ENCODE assay signal across 8 cellular contexts in genomic region chr11:61972796-61973602, GRCh38. TPM values are rescaled to one million over a fixed set of nuclear protein-coding genes. Genes with fewer than 3 reads are reported as not detected.
A peak's percentile ranks its signal among the peaks of the same experiment; 100 is the strongest.
DNase-seq lines count a peak whose midpoint lies in the region; ATAC-seq and TF ChIP-seq lines count a peak whose summit lies in the region.

No MANE protein-coding gene starts in this region.

- H3K9me3 ChIP-seq in heart left ventricle (no peaks in the 10 kb centered on the region), skeletal muscle tissue (ENCODE audit: control insufficient read depth in 3 of 3, low read length in 3 of 3) (no peaks in the 10 kb centered on the region)

- H3K36me3 ChIP-seq in H7 (replicated peaks; ENCODE audit: control insufficient read depth, insufficient read depth, low read length) (no peaks in the 10 kb centered on the region), heart left ventricle (no peaks in the 10 kb centered on the region), skeletal muscle tissue (ENCODE audit: control insufficient read depth in 3 of 3, insufficient read depth in 3 of 3, low read length in 3 of 3) (no peaks in the 10 kb centered on the region)

- DNase-seq in H7 = peak; percentile 20
- DNase-seq in WTC11 (ENCODE audit: low spot score) = no peak
- DNase-seq in heart left ventricle = no peak
- DNase-seq in 8988T = no peak
- DNase-seq in activated effector memory CD4-positive, alpha-beta T cell treated with Interleukin-2 at 50 U/mL for 16 hours = no peak

- no peaks in the 10 kb centered on the region for H3K27me3 ChIP-seq in H7 (ENCODE audit: control insufficient read depth, insufficient read depth, low read length)
- H3K27me3 ChIP-seq in heart left ventricle = no peaks in the 10 kb centered on the region
- H3K27me3 ChIP-seq in skeletal muscle tissue (ENCODE audit: control insufficient read depth in 3 of 3, insufficient read depth in 3 of 3, low read length in 3 of 3) = no peaks in the 10 kb centered on the region

- H3K4me3 Mint-ChIP-seq in WTC11 = no peak overlapping the region

- intact Hi-C loops in heart left ventricle (cut with DNase I) = loop anchor here in 3 of 10 donors (5.0 to 10.0 kb wide), 2 partner anchors 52 to 54 kb away; no protein-coding TSS in a partner anchor

- H3K4me1 ChIP-seq in heart left ventricle (peaks cover 25 to 85% (median 70%) of the 10 kb centered on the region in 12 donors), skeletal muscle tissue (ENCODE audit: control insufficient read depth in 3 of 3, insufficient read depth in 3 of 3, low read length in 3 of 3) (peaks cover 44 to 62% (median 51%) of the 10 kb centered on the region in 3 donors)

- no peak overlapping the region for H3K4me3 ChIP-seq in H7 (ENCODE audit: insufficient read depth, low read depth, low read length)
- no peak overlapping the region for H3K4me3 ChIP-seq in heart left ventricle
- H3K4me3 ChIP-seq in skeletal muscle tissue (ENCODE audit: low read length in 3 of 3) = no peak overlapping the region

- 62 to 71% (median 68%) methylated on average over 10 to 13 of the region's 13 CpGs for WGBS in heart left ventricle, 4 donors

- H3K27me3 Mint-ChIP-seq in WTC11 (ENCODE audit: low read depth) = peaks cover 2% of the 10 kb centered on the region; the same call in 1 of the 2 replicates

- no peak for TF ChIP-seq POLR2A in heart left ventricle (IDR thresholded peaks at IDR 0.05)

- CTCF ChIA-PET in WTC11 (lab: Charles Lee) = interaction anchor here (0.6 to 3.4 kb wide), 12 partner anchors 18 to 176 kb away, joined by 3 to 35 read pairs (median 5); no protein-coding TSS in a partner anchor

- no peaks in the 10 kb centered on the region for H3K36me3 Mint-ChIP-seq in WTC11

- POLR2A ChIA-PET in WTC11 (lab: Charles Lee) = interaction anchor here (0.8 kb wide), 1 partner anchor 24 kb away, joined by 3 read pairs; no protein-coding TSS in a partner anchor

- peaks cover 51% of the 10 kb centered on the region for H3K4me1 Mint-ChIP-seq in WTC11

- ATAC-seq in WTC11 = no peak
- ATAC-seq in heart left ventricle = peak in 2 of 4 donors; percentile 1
- no peak for ATAC-seq in HG02970 (IDR thresholded peaks at IDR 0.05; ENCODE audit: low FRiP score, unreplicated experiment)
- ATAC-seq in HG03175 (IDR thresholded peaks at IDR 0.05; ENCODE audit: unreplicated experiment) = no peak

- peak overlapping the region; percentile 94; the same call in 1 of the 2 replicates for H3K27ac Mint-ChIP-seq in WTC11

- no peaks in the 10 kb centered on the region for H3K9me3 Mint-ChIP-seq in WTC11

- TF ChIP-seq CTCF in WTC11 (IDR thresholded peaks at IDR 0.05) (no peak), heart left ventricle (IDR thresholded peaks at IDR 0.05) (no peak)

- peak overlapping the region; percentile 86 to 100 (median 96) for H3K27ac ChIP-seq in heart left ventricle
- H3K27ac ChIP-seq in skeletal muscle tissue (ENCODE audit: low read depth, low read length) = peak overlapping the region; percentile 87

- H3K9ac ChIP-seq in skeletal muscle tissue (ENCODE audit: low read depth in 1 of 3, low read length in 3 of 3) = peak overlapping the region in 2 of 3 donors; percentile 17 to 50

TF ChIP-seq in WTC11, 78 proteins besides CTCF, POLR2A, EP300 and RAD21:
- no peak for TF ChIP-seq GTF2I (CRISPR knock-in tag; conservative IDR thresholded peaks at IDR 0.05)
- no peak for TF ChIP-seq ERG (CRISPR knock-in tag; IDR thresholded peaks at IDR 0.05)
- TF ChIP-seq USF2 (CRISPR knock-in tag; IDR thresholded peaks at IDR 0.05) = no peak
- TF ChIP-seq ZNF425 (CRISPR knock-in tag; conservative IDR thresholded peaks at IDR 0.05) = no peak
- TF ChIP-seq SMAD4 (CRISPR knock-in tag; IDR thresholded peaks at IDR 0.05) = no peak
- peak; percentile 86 for TF ChIP-seq GABPB1 (CRISPR knock-in tag; IDR thresholded peaks at IDR 0.05)

RNA-seq across cellular contexts. Expression of gene FTH1, which starts 5.6 kb away (rescaled TPM):
- total RNA-seq in H7 (2014; rRNA removed; shearing (Covaris generic)) = 443 and 463 TPM in 2 replicates
- total RNA-seq in WTC11 (2021) = 1,108 to 1,272 TPM (median 1,247 TPM) in 3 replicates
- 1,000 to 10,000 TPM; 1,764 to 5,397 (median 2,454) TPM for total RNA-seq in heart left ventricle
- polyA plus RNA-seq in heart left ventricle = 1,000 to 10,000 TPM; 2,334 to 3,498 TPM
- 276 TPM for total RNA-seq in skeletal muscle tissue

RNA-seq across cellular contexts. Expression of gene BEST1, which starts 22.8 kb away (rescaled TPM):
- total RNA-seq in H7 (2014; rRNA removed; shearing (Covaris generic)) = 0.30 and 0.45 TPM in 2 replicates
- total RNA-seq in WTC11 (2021) (0.17 to 0.32 TPM (median 0.21 TPM) in 3 replicates), heart left ventricle (1 to 10 TPM in 4 of 9 donors, under 1 TPM in 5; 0.64 to 4.4 (median 0.94) TPM), skeletal muscle tissue (2.1 TPM)
- polyA plus RNA-seq in heart left ventricle = 1 to 10 TPM; 2.1 to 2.8 TPM

RNA-seq across cellular contexts. Expression of gene RAB3IL1, which starts 55.6 kb away (rescaled TPM):
- 5.8 and 7.2 TPM in 2 replicates for total RNA-seq in H7 (2014; rRNA removed; shearing (Covaris generic))
- 7.2 to 11.1 TPM (median 8.9 TPM) in 3 replicates for total RNA-seq in WTC11 (2021)
- total RNA-seq in heart left ventricle = 10 to 100 TPM in 3 of 9 donors, 1 to 10 TPM in 6; 4.7 to 22.0 (median 7.7) TPM
- 1 to 10 TPM; 6.0 to 7.5 TPM for polyA plus RNA-seq in heart left ventricle
- total RNA-seq in skeletal muscle tissue = 9.4 TPM
